In genomic region chr22:42893366-42894150, GRCh38 we compare ENCODE assay signal across 22 cellular contexts. TPM values are rescaled to one million over a fixed set of nuclear protein-coding genes. Genes with fewer than 3 reads are reported as not detected.
DNase-seq lines count a peak whose midpoint lies in the region; ATAC-seq, FAIRE-seq and TF ChIP-seq lines count a peak whose summit lies in the region.
"Had no signal": no experiment of that assay in that cellular context is flagged by ENCODE, and none has a peak within 500 bp of the region (broad histone marks: within the 10 kb centered on the region; RNA-seq: fewer than 3 reads in every experiment).

No MANE protein-coding gene starts in this region.

- H2AFZ ChIP-seq in K562 (ENCODE audit: low read depth, low read length) (no peak overlapping the region), SK-N-SH (ENCODE audit: low read depth) (no peak overlapping the region)

- POLR2A ChIA-PET in K562 (lab: Yijun Ruan, JAX) (interaction anchor here (0.6 to 1.6 kb wide), 3 partner anchors 11 to 254 kb away, joined by 3 to 4 read pairs (median 3); no protein-coding TSS in a partner anchor), SK-N-SH (lab: Yijun Ruan, JAX) (no interaction called here)

- TF ChIP-seq RAD21 in K562 (CRISPR knock-in tag; conservative IDR thresholded peaks at IDR 0.05 in 1 of 2, IDR thresholded peaks at IDR 0.05 in 1 of 2) (no peak), SK-N-SH (IDR thresholded peaks at IDR 0.05; ENCODE audit: low read length) (no peak)

- no TSS peak for BruUV-seq in K562 (replicated peaks; lab: Mats Ljungman, UMichigan)

- peaks cover 92% of the 10 kb centered on the region for H3K4me1 Mint-ChIP-seq in CD14-positive monocyte

- H3K36me3 Mint-ChIP-seq in CD14-positive monocyte = peaks cover 8 to 28% of the 10 kb centered on the region in 2 donors

- H3K4me2 ChIP-seq in K562 (ENCODE audit: insufficient read depth, low read length) = no peak overlapping the region
- no peak overlapping the region for H3K4me2 ChIP-seq in SK-N-SH

- FAIRE-seq in GM18507 (lab: Jason Lieb, UNC) (peak; percentile 46), K562 (lab: Jason Lieb, UNC) (no peak), H54 (lab: Jason Lieb, UNC) (no peak)

- intact Hi-C loops in CD14-positive monocyte (cut with micrococcal nuclease) = loop anchor here in 1 of 2 donors (5.0 kb wide), 1 partner anchor 84 kb away; no protein-coding TSS in a partner anchor
- intact Hi-C loops in K562 (cut with micrococcal nuclease) = no loop called here

- H3K4me3 ChIP-seq in K562 (no peak overlapping the region), neutrophil (ENCODE audit: low read depth in 1 of 2, low read length in 1 of 2) (peak overlapping the region; percentile 47 to 51), SK-N-SH (ENCODE audit: low read depth in 2 of 2, low read length in 1 of 2) (no peak overlapping the region)
- H3K4me3 ChIP-seq: left lung, Peyer's patch, vagina had no signal

- H3K27me3 ChIP-seq in K562 (ENCODE audit: control insufficient read depth in 2 of 2, insufficient read depth in 2 of 2, low read length in 2 of 2) (no peaks in the 10 kb centered on the region), neutrophil (no peaks in the 10 kb centered on the region), SK-N-SH (ENCODE audit: insufficient read depth) (no peaks in the 10 kb centered on the region)
- H3K27me3 ChIP-seq: left lung, Peyer's patch, vagina had no signal

- no peak overlapping the region for H3K4me3 Mint-ChIP-seq in CD14-positive monocyte
- H3K4me3 Mint-ChIP-seq: activated T-cell treated with anti-CD3 and anti-CD28 coated beads, Interleukin-2, amount 50 U/mL, for 4 hours; brain; nephron progenitor cell; stimulated activated naive B cell treated with anti-CD40 and anti-IgM and Interleukin-4, amounts not matched to agents 10 μg/mL and 1 μg/mL and 100 μg/mL, for 72 hours had no signal

- no peak overlapping the region; a peak in 1 of 4 replicates for H3K9ac ChIP-seq in K562 (ENCODE audit: insufficient read depth in 1 of 2, low read depth in 2 of 2, low read length in 2 of 2)
- no peak overlapping the region for H3K9ac ChIP-seq in SK-N-SH

- H3K9me2 ChIP-seq in SK-N-SH = no peaks in the 10 kb centered on the region

- H3K9me1 ChIP-seq in K562 (ENCODE audit: control insufficient read depth, insufficient read depth, low read length) = no peaks in the 10 kb centered on the region

- peaks cover 0 to 1% (median 0%) of the 10 kb centered on the region in 7 donors for H3K9me3 Mint-ChIP-seq in CD14-positive monocyte
- H3K9me3 Mint-ChIP-seq: activated T-cell treated with anti-CD3 and anti-CD28 coated beads, Interleukin-2, amount 50 U/mL, for 4 hours; brain; nephron progenitor cell; stimulated activated naive B cell treated with anti-CD40 and anti-IgM and Interleukin-4, amounts not matched to agents 10 μg/mL and 1 μg/mL and 100 μg/mL, for 72 hours had no signal

- no peaks in the 10 kb centered on the region for H3F3A ChIP-seq in SK-N-SH (replicated peaks; ENCODE audit: insufficient read depth)

- no peak for ATAC-seq in K562
- ATAC-seq: activated T-cell treated with anti-CD3 and anti-CD28 coated beads, Interleukin-2, amount 50 U/mL, for 4 hours; stimulated activated naive B cell treated with anti-CD40 and anti-IgM and Interleukin-4, amounts not matched to agents 10 μg/mL and 1 μg/mL and 100 μg/mL, for 72 hours had no signal

- H3K36me3 ChIP-seq in K562 (ENCODE audit: control insufficient read depth, insufficient read depth, low read length) (peaks cover 14% of the 10 kb centered on the region; the same call in 2 of the 3 replicates), neutrophil (peaks cover 14% of the 10 kb centered on the region), SK-N-SH (replicated peaks in 1 of 2; ENCODE audit: control insufficient read depth in 1 of 2, insufficient read depth in 2 of 2, low read length in 1 of 2) (no peaks in the 10 kb centered on the region)

- peaks cover 0 to 2% (median 0%) of the 10 kb centered on the region in 3 donors for H3K27me3 Mint-ChIP-seq in CD14-positive monocyte (ENCODE audit: low read depth in 3 of 3)
- H3K27me3 Mint-ChIP-seq: brain; stimulated activated naive B cell treated with anti-CD40 and anti-IgM and Interleukin-4, amounts not matched to agents 10 μg/mL and 1 μg/mL and 100 μg/mL, for 72 hours had no signal

- TF ChIP-seq EP300 in K562 (IDR thresholded peaks at IDR 0.05; ENCODE audit: low read length) (no peak), SK-N-SH (IDR thresholded peaks at IDR 0.05; ENCODE audit: borderline replicate concordance in 1 of 2, low read depth in 1 of 2, low read length in 1 of 2) (no peak)

- H3K27ac ChIP-seq in K562 (ENCODE audit: extremely low read depth, low read depth, low read length) (no peak overlapping the region), neutrophil (peak overlapping the region; percentile 90), SK-N-SH (ENCODE audit: low read depth in 2 of 2, low read length in 1 of 2) (no peak overlapping the region)
- H3K27ac ChIP-seq: vagina had no signal

- H3K27ac Mint-ChIP-seq in CD14-positive monocyte = peak overlapping the region; percentile 96 to 99 (median 98)
- H3K27ac Mint-ChIP-seq: nephron progenitor cell had no signal

- WGBS in K562 (ENCODE audit: insufficient coverage, low coverage, missing lambda C conversion rate) = 91% methylated on average over 17 of the region's 25 CpGs
- 84% methylated on average over 14 of the region's 25 CpGs for WGBS in SK-N-SH (ENCODE audit: low lambda C conversion rate)

- no peak for DNase-seq in CD14-positive monocyte (ENCODE audit: low spot score)
- no peak for DNase-seq in GM18507 (ENCODE audit: extremely low spot score, insufficient read length, low read depth)
- no peak for DNase-seq in K562 (ENCODE audit: extremely low read depth in 1 of 4, low spot score in 3 of 4)
- no peak for DNase-seq in H54 (ENCODE audit: insufficient read length, low spot score)
- DNase-seq in GM20000 (ENCODE audit: low spot score) = no peak
- no peak for DNase-seq in SK-N-SH
- DNase-seq: activated CD4-positive, CD25-positive, alpha-beta regulatory T cell; activated T-cell treated with anti-CD3 and anti-CD28 coated beads, Interleukin-2, amount 50 U/mL, for 4 hours; DND-41; GOT3; hippocampal formation; left lung; MM.1S; NCI-H1930; NCI-H526 treated with DMSO at 0.1 percent for 48 hours; nephron progenitor cell; Peyer's patch; stimulated activated naive B cell treated with anti-CD40 and anti-IgM and Interleukin-4, amounts not matched to agents 10 μg/mL and 1 μg/mL and 100 μg/mL, for 72 hours; SW 1271 had no signal

- no peak for TF ChIP-seq POLR2A in K562 (conservative IDR thresholded peaks at IDR 0.05)
- no peak for TF ChIP-seq POLR2A in H54 (IDR thresholded peaks at IDR 0.05; ENCODE audit: low read depth, low read length)

- CTCF ChIA-PET in K562 (lab: Yijun Ruan, JAX; ENCODE audit: low intra/inter-chr PET ratio) (no interaction called here), SK-N-SH (lab: Yijun Ruan, JAX) (interaction anchor here (2.0 kb wide), 1 partner anchor 26 kb away, joined by 10 read pairs; no protein-coding TSS in a partner anchor)

- no peaks in the 10 kb centered on the region for H3K79me2 ChIP-seq in K562 (ENCODE audit: control insufficient read depth, insufficient read depth, low read length)
- H3K79me2 ChIP-seq in SK-N-SH (ENCODE audit: insufficient read depth) = peaks cover 4% of the 10 kb centered on the region; the same call in 1 of the 2 replicates

- H3K9me3 ChIP-seq in K562 (replicated peaks; ENCODE audit: control insufficient read depth, insufficient read depth, low read depth, low read length) (no peaks in the 10 kb centered on the region), neutrophil (no peaks in the 10 kb centered on the region), SK-N-SH (no peaks in the 10 kb centered on the region)
- H3K9me3 ChIP-seq: left lung, Peyer's patch, vagina had no signal

- peaks cover under 1% of the 10 kb centered on the region; the same call in 1 of the 2 replicates for H4K20me1 ChIP-seq in K562 (replicated peaks; ENCODE audit: control insufficient read depth, insufficient read depth, low read length)
- no peaks in the 10 kb centered on the region for H4K20me1 ChIP-seq in SK-N-SH (ENCODE audit: insufficient read depth)

- in situ Hi-C loops in K562 (cut with MboI) = no loop called here

- H3K4me1 ChIP-seq in K562 (replicated peaks in 1 of 2; ENCODE audit: control insufficient read depth in 2 of 2, insufficient read depth in 2 of 2, low read length in 2 of 2) = no peaks in the 10 kb centered on the region
- H3K4me1 ChIP-seq in neutrophil (ENCODE audit: control insufficient read depth in 1 of 2, insufficient read depth in 1 of 2, low read depth in 1 of 2, low read length in 1 of 2) = peaks cover 95 to 96% of the 10 kb centered on the region in 2 experiments
- H3K4me1 ChIP-seq in SK-N-SH (ENCODE audit: control insufficient read depth in 1 of 2, insufficient read depth in 2 of 2, low read depth in 1 of 2, low read length in 1 of 2) = no peaks in the 10 kb centered on the region

- TF ChIP-seq CTCF in CD14-positive monocyte (IDR thresholded peaks at IDR 0.05) (no peak), K562 (IDR thresholded peaks at IDR 0.05 in 2 of 3, conservative IDR thresholded peaks at IDR 0.05 in 1 of 3; ENCODE audit: insufficient read depth in 2 of 3, low read depth in 1 of 3, low read length in 3 of 3) (no peak), neutrophil (IDR thresholded peaks at IDR 0.05) (no peak), GM20000 (IDR thresholded peaks at IDR 0.05; ENCODE audit: extremely low read depth, missing control alignments) (no peak), SK-N-SH (IDR thresholded peaks at IDR 0.05) (no peak)

RNA-seq across cellular contexts. Expression of gene ARFGAP3, which starts 36.5 kb away (rescaled TPM):
- polyA plus RNA-seq in CD14-positive monocyte (10 to 100 TPM; 34.8 to 38.7 TPM), K562 (2011; rRNA removed) (26.5 and 27.6 TPM in 2 replicates), K562 (2014; fragmentation: Illumina TruSeq; extraction: Trizol) (18.4 and 22.0 TPM in 2 replicates), K562 (2014; fragmentation: Nextera tagmentation; extraction: Ambion mirVana) (10 to 100 TPM; 25.5 to 31.9 TPM), K562 (2014; rRNA removed) (20.1 and 22.7 TPM in 2 replicates), SK-N-SH (2012; rRNA removed) (12.6 and 16.6 TPM in 2 replicates)
- 20.5 and 26.2 TPM in 2 replicates for total RNA-seq in K562 (2011; cell fraction: chromatin; rRNA removed; ENCODE audit: low replicate concordance)
- total RNA-seq in K562 (2011; cell fraction: nucleolus; rRNA removed) = 15.8 and 18.3 TPM in 2 replicates
- total RNA-seq in K562 (2011; cell fraction: nucleoplasm; rRNA removed) = 17.1 and 19.2 TPM in 2 replicates
- total RNA-seq in K562 (2014; rRNA removed) (14.2 and 16.9 TPM in 2 replicates), K562 (2014; rRNA removed; fragmentation: Illumina TruSeq; extraction: Trizol) (23.0 and 24.9 TPM in 2 replicates), K562 (2015; rRNA removed; fragmentation: Illumina TruSeq; extraction: Trizol) (19.3 and 19.5 TPM in 2 replicates), K562 (2021) (17.1 and 18.2 TPM in 2 replicates)
- 14.9 and 21.7 TPM in 2 replicates for polyA plus RNA-seq in K562 (2011; cell fraction: cytosol; rRNA removed)
- 14.5 and 18.6 TPM in 2 replicates for polyA plus RNA-seq in K562 (2011; cell fraction: nucleus; rRNA removed)
- 17.4 and 27.0 TPM in 2 replicates for polyA plus RNA-seq in K562 (2012)
- polyA minus RNA-seq in K562 (2011; rRNA and poly(A)+ RNA removed) = 27.1 and 29.5 TPM in 2 replicates
- polyA minus RNA-seq in K562 (2011; cell fraction: cytosol; rRNA and poly(A)+ RNA removed) = 13.4 and 20.8 TPM in 2 replicates
- polyA minus RNA-seq in K562 (2011; cell fraction: nucleus; rRNA and poly(A)+ RNA removed) = 7.0 and 15.8 TPM in 2 replicates
- polyA plus RNA-seq in SK-N-SH (2012; cell fraction: cytosol; rRNA removed) = 15.8 and 16.3 TPM in 2 replicates
- polyA plus RNA-seq in SK-N-SH (2012; cell fraction: nucleus; rRNA removed) = 14.5 and 21.8 TPM in 2 replicates

Comparison
In these comparisons a context has a peak if more than half of its experiments do, and no peak if none do; other contexts are left out.
1. H3K4me3 ChIP-seq: peak in neutrophil (2 of 2); none in K562 (single experiment) and SK-N-SH (0 of 2).